In genomic region chr10:29470355-29470705, GRCh38 we compare ENCODE assay signal across 1 cellular context.
TF ChIP-seq lines count a peak whose summit lies in the region.

No MANE protein-coding gene starts in this region.

TF ChIP-seq in H1, 55 proteins besides CTCF, POLR2A, EP300 and RAD21 (continued from another document):
- TF ChIP-seq ATF3 (IDR thresholded peaks at IDR 0.05; ENCODE audit: insufficient read depth, low read depth, low read length) (peak; percentile 41; the same call in 1 of the 2 replicates), SIN3A (conservative IDR thresholded peaks at IDR 0.05 in 1 of 2, IDR thresholded peaks at IDR 0.05 in 1 of 2; ENCODE audit: low read depth in 1 of 2, low read length in 2 of 2) (no peak), KDM1A (IDR thresholded peaks at IDR 0.05; ENCODE audit: borderline replicate concordance, low read length) (no peak), E2F6 (IDR thresholded peaks at IDR 0.05) (peak; percentile 55; the same call in 1 of the 2 replicates), USF2 (IDR thresholded peaks at IDR 0.05; ENCODE audit: low read length) (peak; percentile 28; the same call in 1 of the 2 replicates), ZNF274 (IDR thresholded peaks at IDR 0.05; ENCODE audit: borderline replicate concordance, extremely low read depth, low read length) (no peak), SIX5 (IDR thresholded peaks at IDR 0.05; ENCODE audit: low read depth, low read length) (no peak), CREB1 (IDR thresholded peaks at IDR 0.05) (peak; percentile 52), RNF2 (IDR thresholded peaks at IDR 0.05; ENCODE audit: borderline replicate concordance, low read depth, low read length, missing control alignments, poor library complexity, severe bottlenecking) (no peak), HDAC2 (IDR thresholded peaks at IDR 0.05; ENCODE audit: borderline replicate concordance in 1 of 2, low read depth in 2 of 2, low read length in 2 of 2) (0 out of 4 replicates have a peak, but pooled peaks of 1 of the 2 experiments have one; percentile 58), HDAC6 (IDR thresholded peaks at IDR 0.05; ENCODE audit: low read depth, low read length) (no peak), SP1 (IDR thresholded peaks at IDR 0.05; ENCODE audit: low read depth, low read length) (no peak), CHD1 (IDR thresholded peaks at IDR 0.05; ENCODE audit: low read depth, low read length) (no peak), RXRA (IDR thresholded peaks at IDR 0.05; ENCODE audit: insufficient read depth, low read depth, low read length) (no peak), SRF (IDR thresholded peaks at IDR 0.05; ENCODE audit: low read depth, low read length) (no peak), KDM4A (IDR thresholded peaks at IDR 0.05; ENCODE audit: low read depth, low read length, severe bottlenecking) (no peak), JUN (IDR thresholded peaks at IDR 0.05; ENCODE audit: low read depth, low read length) (no peak), EZH2 (IDR thresholded peaks at IDR 0.05; ENCODE audit: low read depth, low read length, severe bottlenecking) (no peak), MAX (IDR thresholded peaks at IDR 0.05) (peak; percentile 89), KDM5A (IDR thresholded peaks at IDR 0.05; ENCODE audit: low read length) (no peak), YY1 (IDR thresholded peaks at IDR 0.05; ENCODE audit: low read depth, low read length) (no peak)
